Comparison of ENCODE assay signal across 1 cellular context in the genomic region with DNA sequence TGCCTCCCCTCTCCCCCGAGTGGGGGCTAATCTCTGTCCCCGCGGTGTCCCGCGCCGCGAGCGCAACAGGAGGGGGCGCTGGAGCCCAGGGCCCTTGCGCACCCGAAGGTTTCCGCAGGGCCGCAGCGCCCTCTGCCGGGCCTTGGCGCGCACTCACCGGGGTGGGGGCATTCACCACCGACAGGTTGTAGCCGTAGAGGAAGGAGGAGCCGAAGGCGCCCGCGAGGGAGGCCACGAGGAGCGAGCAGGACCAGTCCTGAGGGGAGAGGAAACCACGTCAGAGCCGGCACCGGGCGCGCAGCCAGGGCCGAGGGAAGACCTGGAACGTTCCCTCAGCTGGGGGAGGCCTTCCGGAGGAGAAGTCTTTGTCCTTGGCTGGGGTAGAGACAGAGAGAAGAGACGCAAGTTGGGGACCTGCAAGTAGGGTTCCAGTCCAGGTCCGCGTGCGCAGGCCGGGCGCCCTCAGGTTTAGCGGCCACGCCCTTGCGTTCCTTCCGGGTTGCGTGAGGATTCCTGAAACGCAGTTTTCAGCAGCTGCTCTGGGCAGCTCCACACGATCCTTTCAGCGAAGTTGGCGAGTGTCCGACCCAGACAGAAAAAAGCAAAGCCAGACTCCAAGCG.
TF ChIP-seq lines count a peak whose summit lies in the region.

No MANE protein-coding gene starts in this region.

TF ChIP-seq in GM12878, 131 proteins besides CTCF, POLR2A, EP300 and RAD21 (continued from another document and continues in another):
- TF ChIP-seq, protein P1, sequence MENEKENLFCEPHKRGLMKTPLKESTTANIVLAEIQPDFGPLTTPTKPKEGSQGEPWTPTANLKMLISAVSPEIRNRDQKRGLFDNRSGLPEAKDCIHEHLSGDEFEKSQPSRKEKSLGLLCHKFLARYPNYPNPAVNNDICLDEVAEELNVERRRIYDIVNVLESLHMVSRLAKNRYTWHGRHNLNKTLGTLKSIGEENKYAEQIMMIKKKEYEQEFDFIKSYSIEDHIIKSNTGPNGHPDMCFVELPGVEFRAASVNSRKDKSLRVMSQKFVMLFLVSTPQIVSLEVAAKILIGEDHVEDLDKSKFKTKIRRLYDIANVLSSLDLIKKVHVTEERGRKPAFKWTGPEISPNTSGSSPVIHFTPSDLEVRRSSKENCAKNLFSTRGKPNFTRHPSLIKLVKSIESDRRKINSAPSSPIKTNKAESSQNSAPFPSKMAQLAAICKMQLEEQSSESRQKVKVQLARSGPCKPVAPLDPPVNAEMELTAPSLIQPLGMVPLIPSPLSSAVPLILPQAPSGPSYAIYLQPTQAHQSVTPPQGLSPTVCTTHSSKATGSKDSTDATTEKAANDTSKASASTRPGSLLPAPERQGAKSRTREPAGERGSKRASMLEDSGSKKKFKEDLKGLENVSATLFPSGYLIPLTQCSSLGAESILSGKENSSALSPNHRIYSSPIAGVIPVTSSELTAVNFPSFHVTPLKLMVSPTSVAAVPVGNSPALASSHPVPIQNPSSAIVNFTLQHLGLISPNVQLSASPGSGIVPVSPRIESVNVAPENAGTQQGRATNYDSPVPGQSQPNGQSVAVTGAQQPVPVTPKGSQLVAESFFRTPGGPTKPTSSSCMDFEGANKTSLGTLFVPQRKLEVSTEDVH (IDR thresholded peaks at IDR 0.05; ENCODE audit: low read depth, partially characterized antibody) = no peak
- TF ChIP-seq RB1 (IDR thresholded peaks at IDR 0.05; ENCODE audit: borderline replicate concordance) (peak; percentile 89; the same call in 1 of the 2 replicates), SMARCA5 (IDR thresholded peaks at IDR 0.05) (peak; percentile 94), EED (IDR thresholded peaks at IDR 0.05; ENCODE audit: low read depth) (peak; percentile 26; the same call in 1 of the 2 replicates), MYC (IDR thresholded peaks at IDR 0.05; ENCODE audit: insufficient read depth, insufficient read length, insufficient replicate concordance, low read length, severe bottlenecking) (no peak), ASH2L (IDR thresholded peaks at IDR 0.05; ENCODE audit: borderline replicate concordance, low read depth) (no peak), RAD51 (IDR thresholded peaks at IDR 0.05) (0 out of 2 replicates have a peak, but pooled peaks have one; percentile 49), SREBF1 (IDR thresholded peaks at IDR 0.05; ENCODE audit: low read length) (no peak), SMC3 (IDR thresholded peaks at IDR 0.05; ENCODE audit: borderline replicate concordance, low read length) (peak; percentile 94), BRCA1 (IDR thresholded peaks at IDR 0.05; ENCODE audit: low read depth, low read length) (no peak), NFYA (IDR thresholded peaks at IDR 0.05; ENCODE audit: borderline replicate concordance, low read depth, low read length) (no peak), IKZF2 (IDR thresholded peaks at IDR 0.05) (no peak), BMI1 (IDR thresholded peaks at IDR 0.05; ENCODE audit: borderline replicate concordance) (no peak), JUNB (IDR thresholded peaks at IDR 0.05) (no peak), CREM (IDR thresholded peaks at IDR 0.05; ENCODE audit: low read depth) (peak; percentile 76), GATAD2B (conservative IDR thresholded peaks at IDR 0.05; ENCODE audit: low read depth) (peak; percentile 66; the same call in 1 of the 2 replicates), JUND (IDR thresholded peaks at IDR 0.05; ENCODE audit: low read depth, low read length) (no peak), ZNF622 (IDR thresholded peaks at IDR 0.05) (no peak), DPF2 (IDR thresholded peaks at IDR 0.05) (no peak; the same call in 1 of the 2 replicates), HDGF (IDR thresholded peaks at IDR 0.05) (peak; percentile 47; the same call in 1 of the 2 replicates), MTA2 (IDR thresholded peaks at IDR 0.05; ENCODE audit: low read depth) (no peak), SIN3A (IDR thresholded peaks at IDR 0.05; ENCODE audit: low read depth, low read length) (no peak; the same call in 1 of the 2 replicates), HDAC2 (IDR thresholded peaks at IDR 0.05) (no peak), PML (IDR thresholded peaks at IDR 0.05; ENCODE audit: low read length) (no peak), RELA (IDR thresholded peaks at IDR 0.05; ENCODE audit: borderline replicate concordance, partially characterized antibody) (no peak), FOXM1 (IDR thresholded peaks at IDR 0.05; ENCODE audit: low read depth, low read length) (no peak), SP1 (IDR thresholded peaks at IDR 0.05; ENCODE audit: low read depth, low read length) (no peak), MTA3 (IDR thresholded peaks at IDR 0.05; ENCODE audit: borderline replicate concordance, low read length) (no peak), KLF5 (IDR thresholded peaks at IDR 0.05; ENCODE audit: partially characterized antibody) (peak; percentile 71), YBX1 (IDR thresholded peaks at IDR 0.05) (no peak), NBN (IDR thresholded peaks at IDR 0.05) (0 out of 2 replicates have a peak, but pooled peaks have one; percentile 59), CHD1 (IDR thresholded peaks at IDR 0.05; ENCODE audit: low read depth, low read length) (no peak)
- TF ChIP-seq, protein P2, sequence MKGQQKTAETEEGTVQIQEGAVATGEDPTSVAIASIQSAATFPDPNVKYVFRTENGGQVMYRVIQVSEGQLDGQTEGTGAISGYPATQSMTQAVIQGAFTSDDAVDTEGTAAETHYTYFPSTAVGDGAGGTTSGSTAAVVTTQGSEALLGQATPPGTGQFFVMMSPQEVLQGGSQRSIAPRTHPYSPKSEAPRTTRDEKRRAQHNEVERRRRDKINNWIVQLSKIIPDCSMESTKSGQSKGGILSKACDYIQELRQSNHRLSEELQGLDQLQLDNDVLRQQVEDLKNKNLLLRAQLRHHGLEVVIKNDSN (IDR thresholded peaks at IDR 0.05; ENCODE audit: borderline replicate concordance, extremely low read length, insufficient read depth, low read depth, low read length) = peak; percentile 72
- TF ChIP-seq, protein P3, sequence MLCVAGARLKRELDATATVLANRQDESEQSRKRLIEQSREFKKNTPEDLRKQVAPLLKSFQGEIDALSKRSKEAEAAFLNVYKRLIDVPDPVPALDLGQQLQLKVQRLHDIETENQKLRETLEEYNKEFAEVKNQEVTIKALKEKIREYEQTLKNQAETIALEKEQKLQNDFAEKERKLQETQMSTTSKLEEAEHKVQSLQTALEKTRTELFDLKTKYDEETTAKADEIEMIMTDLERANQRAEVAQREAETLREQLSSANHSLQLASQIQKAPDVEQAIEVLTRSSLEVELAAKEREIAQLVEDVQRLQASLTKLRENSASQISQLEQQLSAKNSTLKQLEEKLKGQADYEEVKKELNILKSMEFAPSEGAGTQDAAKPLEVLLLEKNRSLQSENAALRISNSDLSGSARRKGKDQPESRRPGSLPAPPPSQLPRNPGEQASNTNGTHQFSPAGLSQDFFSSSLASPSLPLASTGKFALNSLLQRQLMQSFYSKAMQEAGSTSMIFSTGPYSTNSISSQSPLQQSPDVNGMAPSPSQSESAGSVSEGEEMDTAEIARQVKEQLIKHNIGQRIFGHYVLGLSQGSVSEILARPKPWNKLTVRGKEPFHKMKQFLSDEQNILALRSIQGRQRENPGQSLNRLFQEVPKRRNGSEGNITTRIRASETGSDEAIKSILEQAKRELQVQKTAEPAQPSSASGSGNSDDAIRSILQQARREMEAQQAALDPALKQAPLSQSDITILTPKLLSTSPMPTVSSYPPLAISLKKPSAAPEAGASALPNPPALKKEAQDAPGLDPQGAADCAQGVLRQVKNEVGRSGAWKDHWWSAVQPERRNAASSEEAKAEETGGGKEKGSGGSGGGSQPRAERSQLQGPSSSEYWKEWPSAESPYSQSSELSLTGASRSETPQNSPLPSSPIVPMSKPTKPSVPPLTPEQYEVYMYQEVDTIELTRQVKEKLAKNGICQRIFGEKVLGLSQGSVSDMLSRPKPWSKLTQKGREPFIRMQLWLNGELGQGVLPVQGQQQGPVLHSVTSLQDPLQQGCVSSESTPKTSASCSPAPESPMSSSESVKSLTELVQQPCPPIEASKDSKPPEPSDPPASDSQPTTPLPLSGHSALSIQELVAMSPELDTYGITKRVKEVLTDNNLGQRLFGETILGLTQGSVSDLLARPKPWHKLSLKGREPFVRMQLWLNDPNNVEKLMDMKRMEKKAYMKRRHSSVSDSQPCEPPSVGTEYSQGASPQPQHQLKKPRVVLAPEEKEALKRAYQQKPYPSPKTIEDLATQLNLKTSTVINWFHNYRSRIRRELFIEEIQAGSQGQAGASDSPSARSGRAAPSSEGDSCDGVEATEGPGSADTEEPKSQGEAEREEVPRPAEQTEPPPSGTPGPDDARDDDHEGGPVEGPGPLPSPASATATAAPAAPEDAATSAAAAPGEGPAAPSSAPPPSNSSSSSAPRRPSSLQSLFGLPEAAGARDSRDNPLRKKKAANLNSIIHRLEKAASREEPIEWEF (IDR thresholded peaks at IDR 0.05; ENCODE audit: insufficient replicate concordance, low read depth, low read length) = no peak
- TF ChIP-seq, protein P4, sequence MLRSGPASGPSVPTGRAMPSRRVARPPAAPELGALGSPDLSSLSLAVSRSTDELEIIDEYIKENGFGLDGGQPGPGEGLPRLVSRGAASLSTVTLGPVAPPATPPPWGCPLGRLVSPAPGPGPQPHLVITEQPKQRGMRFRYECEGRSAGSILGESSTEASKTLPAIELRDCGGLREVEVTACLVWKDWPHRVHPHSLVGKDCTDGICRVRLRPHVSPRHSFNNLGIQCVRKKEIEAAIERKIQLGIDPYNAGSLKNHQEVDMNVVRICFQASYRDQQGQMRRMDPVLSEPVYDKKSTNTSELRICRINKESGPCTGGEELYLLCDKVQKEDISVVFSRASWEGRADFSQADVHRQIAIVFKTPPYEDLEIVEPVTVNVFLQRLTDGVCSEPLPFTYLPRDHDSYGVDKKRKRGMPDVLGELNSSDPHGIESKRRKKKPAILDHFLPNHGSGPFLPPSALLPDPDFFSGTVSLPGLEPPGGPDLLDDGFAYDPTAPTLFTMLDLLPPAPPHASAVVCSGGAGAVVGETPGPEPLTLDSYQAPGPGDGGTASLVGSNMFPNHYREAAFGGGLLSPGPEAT (IDR thresholded peaks at IDR 0.05; ENCODE audit: low read depth) = no peak
- TF ChIP-seq, protein P5, sequence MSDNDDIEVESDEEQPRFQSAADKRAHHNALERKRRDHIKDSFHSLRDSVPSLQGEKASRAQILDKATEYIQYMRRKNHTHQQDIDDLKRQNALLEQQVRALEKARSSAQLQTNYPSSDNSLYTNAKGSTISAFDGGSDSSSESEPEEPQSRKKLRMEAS (IDR thresholded peaks at IDR 0.05; ENCODE audit: low read depth, low read length) = peak; percentile 54
- TF ChIP-seq, protein P6, sequence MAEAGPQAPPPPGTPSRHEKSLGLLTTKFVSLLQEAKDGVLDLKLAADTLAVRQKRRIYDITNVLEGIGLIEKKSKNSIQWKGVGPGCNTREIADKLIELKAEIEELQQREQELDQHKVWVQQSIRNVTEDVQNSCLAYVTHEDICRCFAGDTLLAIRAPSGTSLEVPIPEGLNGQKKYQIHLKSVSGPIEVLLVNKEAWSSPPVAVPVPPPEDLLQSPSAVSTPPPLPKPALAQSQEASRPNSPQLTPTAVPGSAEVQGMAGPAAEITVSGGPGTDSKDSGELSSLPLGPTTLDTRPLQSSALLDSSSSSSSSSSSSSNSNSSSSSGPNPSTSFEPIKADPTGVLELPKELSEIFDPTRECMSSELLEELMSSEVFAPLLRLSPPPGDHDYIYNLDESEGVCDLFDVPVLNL (IDR thresholded peaks at IDR 0.05; ENCODE audit: low read depth, low read length) = no peak
- TF ChIP-seq, protein P7, sequence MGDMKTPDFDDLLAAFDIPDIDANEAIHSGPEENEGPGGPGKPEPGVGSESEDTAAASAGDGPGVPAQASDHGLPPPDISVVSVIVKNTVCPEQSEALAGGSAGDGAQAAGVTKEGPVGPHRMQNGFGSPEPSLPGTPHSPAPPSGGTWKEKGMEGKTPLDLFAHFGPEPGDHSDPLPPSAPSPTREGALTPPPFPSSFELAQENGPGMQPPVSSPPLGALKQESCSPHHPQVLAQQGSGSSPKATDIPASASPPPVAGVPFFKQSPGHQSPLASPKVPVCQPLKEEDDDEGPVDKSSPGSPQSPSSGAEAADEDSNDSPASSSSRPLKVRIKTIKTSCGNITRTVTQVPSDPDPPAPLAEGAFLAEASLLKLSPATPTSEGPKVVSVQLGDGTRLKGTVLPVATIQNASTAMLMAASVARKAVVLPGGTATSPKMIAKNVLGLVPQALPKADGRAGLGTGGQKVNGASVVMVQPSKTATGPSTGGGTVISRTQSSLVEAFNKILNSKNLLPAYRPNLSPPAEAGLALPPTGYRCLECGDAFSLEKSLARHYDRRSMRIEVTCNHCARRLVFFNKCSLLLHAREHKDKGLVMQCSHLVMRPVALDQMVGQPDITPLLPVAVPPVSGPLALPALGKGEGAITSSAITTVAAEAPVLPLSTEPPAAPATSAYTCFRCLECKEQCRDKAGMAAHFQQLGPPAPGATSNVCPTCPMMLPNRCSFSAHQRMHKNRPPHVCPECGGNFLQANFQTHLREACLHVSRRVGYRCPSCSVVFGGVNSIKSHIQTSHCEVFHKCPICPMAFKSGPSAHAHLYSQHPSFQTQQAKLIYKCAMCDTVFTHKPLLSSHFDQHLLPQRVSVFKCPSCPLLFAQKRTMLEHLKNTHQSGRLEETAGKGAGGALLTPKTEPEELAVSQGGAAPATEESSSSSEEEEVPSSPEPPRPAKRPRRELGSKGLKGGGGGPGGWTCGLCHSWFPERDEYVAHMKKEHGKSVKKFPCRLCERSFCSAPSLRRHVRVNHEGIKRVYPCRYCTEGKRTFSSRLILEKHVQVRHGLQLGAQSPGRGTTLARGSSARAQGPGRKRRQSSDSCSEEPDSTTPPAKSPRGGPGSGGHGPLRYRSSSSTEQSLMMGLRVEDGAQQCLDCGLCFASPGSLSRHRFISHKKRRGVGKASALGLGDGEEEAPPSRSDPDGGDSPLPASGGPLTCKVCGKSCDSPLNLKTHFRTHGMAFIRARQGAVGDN (IDR thresholded peaks at IDR 0.05) = peak; percentile 41; the same call in 1 of the 2 replicates
- TF ChIP-seq, protein P8, sequence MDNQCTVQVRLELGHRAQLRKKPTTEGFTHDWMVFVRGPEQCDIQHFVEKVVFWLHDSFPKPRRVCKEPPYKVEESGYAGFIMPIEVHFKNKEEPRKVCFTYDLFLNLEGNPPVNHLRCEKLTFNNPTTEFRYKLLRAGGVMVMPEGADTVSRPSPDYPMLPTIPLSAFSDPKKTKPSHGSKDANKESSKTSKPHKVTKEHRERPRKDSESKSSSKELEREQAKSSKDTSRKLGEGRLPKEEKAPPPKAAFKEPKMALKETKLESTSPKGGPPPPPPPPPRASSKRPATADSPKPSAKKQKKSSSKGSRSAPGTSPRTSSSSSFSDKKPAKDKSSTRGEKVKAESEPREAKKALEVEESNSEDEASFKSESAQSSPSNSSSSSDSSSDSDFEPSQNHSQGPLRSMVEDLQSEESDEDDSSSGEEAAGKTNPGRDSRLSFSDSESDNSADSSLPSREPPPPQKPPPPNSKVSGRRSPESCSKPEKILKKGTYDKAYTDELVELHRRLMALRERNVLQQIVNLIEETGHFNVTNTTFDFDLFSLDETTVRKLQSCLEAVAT (IDR thresholded peaks at IDR 0.05) = no peak; the same call in 1 of the 2 replicates
- TF ChIP-seq, protein P9, sequence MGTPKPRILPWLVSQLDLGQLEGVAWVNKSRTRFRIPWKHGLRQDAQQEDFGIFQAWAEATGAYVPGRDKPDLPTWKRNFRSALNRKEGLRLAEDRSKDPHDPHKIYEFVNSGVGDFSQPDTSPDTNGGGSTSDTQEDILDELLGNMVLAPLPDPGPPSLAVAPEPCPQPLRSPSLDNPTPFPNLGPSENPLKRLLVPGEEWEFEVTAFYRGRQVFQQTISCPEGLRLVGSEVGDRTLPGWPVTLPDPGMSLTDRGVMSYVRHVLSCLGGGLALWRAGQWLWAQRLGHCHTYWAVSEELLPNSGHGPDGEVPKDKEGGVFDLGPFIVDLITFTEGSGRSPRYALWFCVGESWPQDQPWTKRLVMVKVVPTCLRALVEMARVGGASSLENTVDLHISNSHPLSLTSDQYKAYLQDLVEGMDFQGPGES (IDR thresholded peaks at IDR 0.05) = 0 out of 2 replicates have a peak, but pooled peaks have one; percentile 15
